Comparison of ENCODE assay signal across 29 cellular contexts in the genomic region with DNA sequence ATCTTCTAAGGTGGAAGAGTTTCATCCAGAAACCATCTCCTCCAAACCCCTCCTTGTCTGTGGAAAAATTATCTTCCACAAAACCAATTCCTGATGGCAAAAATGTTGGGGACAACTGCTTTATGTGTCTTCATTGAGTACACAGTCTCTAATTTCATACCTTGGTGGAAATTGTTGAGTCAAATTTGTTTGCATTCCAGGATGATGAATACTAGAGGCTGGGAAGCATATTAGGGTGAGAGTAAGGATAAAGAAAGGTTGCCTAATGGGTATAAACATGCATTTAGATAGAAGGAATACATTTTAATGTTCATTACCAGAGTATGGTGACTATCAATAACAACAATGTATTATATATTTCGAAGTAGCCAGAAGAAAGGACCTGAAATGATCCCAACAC.
"Had no signal": no experiment of that assay in that cellular context is flagged by ENCODE, and none has a peak within 500 bp of the region (broad histone marks: within the 10 kb centered on the region; RNA-seq: fewer than 3 reads in every experiment).

No MANE protein-coding gene starts in this region.

- H3K36me3 ChIP-seq: ascending aorta, cardiac muscle cell, SJSA1 had no signal

- H3K9me3 ChIP-seq: ascending aorta, body of pancreas, SJSA1 had no signal

- H3K27me3 ChIP-seq: ascending aorta, body of pancreas, cardiac muscle cell, SJSA1 had no signal

- H3K4me1 ChIP-seq: ascending aorta, body of pancreas had no signal

- H3K4me3 ChIP-seq: ascending aorta, body of pancreas, cardiac muscle cell, SJSA1 had no signal

- FAIRE-seq: TTC549 had no signal

- DNase-seq: activated B cell treated with CpG ODN at 0.5 μM for 24 hours; activated CD4-positive, alpha-beta memory T cell treated with anti-CD3 and anti-CD28 coated beads for 36 hours; activated CD4-positive, alpha-beta T cell treated with anti-CD3 and anti-CD28 coated beads for 1 hour; activated CD4-positive, alpha-beta T cell treated with anti-CD3 and anti-CD28 coated beads, Interleukin-2, amount 10 ng/mL, durations not matched to agents 24 days and 14 days; activated CD8-positive, alpha-beta memory T cell treated with anti-CD3 and anti-CD28 coated beads for 24 hours; activated effector memory CD4-positive, alpha-beta T cell treated with anti-CD3 and anti-CD28 coated beads, Interleukin-2, amount 50 U/mL, for 16 hours; activated naive CD4-positive, alpha-beta T cell treated with Interleukin-2 at 50 U/mL for 16 hours; activated naive CD8-positive, alpha-beta T cell treated with anti-CD3 and anti-CD28 coated beads, Interleukin-2, amount 50 U/mL, for 24 hours; activated T-cell treated with anti-CD3 and anti-CD28 coated beads, Interleukin-2, amount 50 U/mL, for 4 hours; amniotic stem cell; body of pancreas; Kasumi-1; KBM-7; NCI-H1105 treated with DMSO at 0.1 percent for 48 hours; NCI-H1694; NCI-H2029; NCI-H226; NCI-H510A; NCI-H526 treated with DMSO at 0.1 percent for 48 hours; SHP77; T-helper 17 cell; T1000 had no signal

- ATAC-seq: activated naive CD4-positive, alpha-beta T cell treated with anti-CD3 and anti-CD28 coated beads, Interleukin-2, amount 50 U/mL, for 72 hours; activated naive CD8-positive, alpha-beta T cell treated with anti-CD3 and anti-CD28 coated beads, Interleukin-2, amount 50 U/mL, for 24 hours; activated T-cell treated with anti-CD3 and anti-CD28 coated beads, Interleukin-2, amount 50 U/mL, for 4 hours; body of pancreas; Panc1; T-helper 17 cell had no signal

- H3K27ac ChIP-seq: ascending aorta, body of pancreas, cardiac muscle cell, RWPE1, SJSA1 had no signal
